ENCODE assay signal across 17 cellular contexts in genomic region chr6:125102411-125102810, GRCh38. TPM values are rescaled to one million over a fixed set of nuclear protein-coding genes. Genes with fewer than 3 reads are reported as not detected.
DNase-seq lines count a peak whose midpoint lies in the region; ATAC-seq, FAIRE-seq and TF ChIP-seq lines count a peak whose summit lies in the region.
"Had no signal": no experiment of that assay in that cellular context is flagged by ENCODE, and none has a peak within 500 bp of the region (broad histone marks: within the 10 kb centered on the region; RNA-seq: fewer than 3 reads in every experiment).

No MANE protein-coding gene starts in this region.

- H3K27me3 ChIP-seq in HCT116 (ENCODE audit: insufficient read depth, low read length) (no peaks in the 10 kb centered on the region), mammary epithelial cell (ENCODE audit: insufficient read depth, low read length) (no peaks in the 10 kb centered on the region), keratinocyte (ENCODE audit: control insufficient read depth, extremely low read depth, insufficient read depth, low read length) (no peaks in the 10 kb centered on the region), stomach smooth muscle (ENCODE audit: control insufficient read depth in 1 of 2, insufficient read depth in 2 of 2, low read length in 2 of 2) (no peaks in the 10 kb centered on the region)

- no peak for TF ChIP-seq POLR2A in HCT116 (IDR thresholded peaks at IDR 0.05; ENCODE audit: borderline replicate concordance, extremely low read depth, insufficient read depth, insufficient read length)

- H3K36me3 ChIP-seq in HCT116 (ENCODE audit: control insufficient read depth in 1 of 2, insufficient read depth in 2 of 2, low read length in 2 of 2) (no peaks in the 10 kb centered on the region), mammary epithelial cell (ENCODE audit: insufficient read depth, low read length) (no peaks in the 10 kb centered on the region), keratinocyte (ENCODE audit: control insufficient read depth in 2 of 2, extremely low read depth in 1 of 2, insufficient read depth in 2 of 2, low read length in 2 of 2) (no peaks in the 10 kb centered on the region), stomach smooth muscle (ENCODE audit: control insufficient read depth in 2 of 2, insufficient read depth in 2 of 2, low read length in 2 of 2) (no peaks in the 10 kb centered on the region), OCI-LY7 (ENCODE audit: insufficient read depth, low read length) (no peaks in the 10 kb centered on the region)

- DNase-seq in HCT116 (ENCODE audit: low read depth, low spot score) (no peak), mammary epithelial cell (no peak), keratinocyte (ENCODE audit: low read depth, low spot score) (no peak), OCI-LY7 (ENCODE audit: low spot score) (no peak), AG08395 (ENCODE audit: low spot score) (no peak)
- no peak for DNase-seq in stimulated activated CD8-positive, alpha-beta memory T cell treated with anti-CD3 and anti-CD28 coated beads, Interleukin-4, amount 100 ng/mL, for 48 hours
- no peak for DNase-seq in stimulated activated CD4-positive, alpha-beta T cell treated with anti-CD3 and anti-CD28 coated beads, Interleukin-1b, Interleukin-23, amount 100 ng/mL, for 48 hours
- DNase-seq: activated effector memory CD4-positive, alpha-beta T cell treated with Interleukin-2 at 50 U/mL for 16 hours; glutamatergic neuron; NCI-H2029 treated with DMSO at 0.1 percent for 48 hours; NCI-H446 treated with DMSO at 0.1 percent for 48 hours; retina; Right ventricle myocardium superior had no signal

- no peaks in the 10 kb centered on the region for H3K9me1 ChIP-seq in keratinocyte (ENCODE audit: control insufficient read depth, extremely low read depth, insufficient read depth, low read length)

- POLR2A ChIA-PET in HCT116 (lab: Charles Lee) = no interaction called here
- POLR2A ChIA-PET in OCI-LY7 (lab: Charles Lee) = no interaction called here

- H3K4me1 ChIP-seq in HCT116 (ENCODE audit: control insufficient read depth in 1 of 2, insufficient read depth in 2 of 2, low read length in 2 of 2) (peaks cover 8 to 41% of the 10 kb centered on the region in 2 experiments; a peak in 3 of 4 replicates), mammary epithelial cell (ENCODE audit: insufficient read depth, low read length) (peaks cover 52% of the 10 kb centered on the region), keratinocyte (ENCODE audit: control insufficient read depth, extremely low read depth, insufficient read depth, low read length) (peaks cover 52% of the 10 kb centered on the region), stomach smooth muscle (ENCODE audit: control insufficient read depth, insufficient read depth, low read length) (peaks cover 16% of the 10 kb centered on the region), OCI-LY7 (ENCODE audit: insufficient read depth, low read length, poor library complexity, severe bottlenecking) (no peaks in the 10 kb centered on the region)

- H3K27ac ChIP-seq in HCT116 (ENCODE audit: low read depth, low read length) (no peak overlapping the region), mammary epithelial cell (ENCODE audit: insufficient read depth, low read depth, low read length) (peak overlapping the region; percentile 70), keratinocyte (ENCODE audit: control insufficient read depth, insufficient read depth, low read length) (peak overlapping the region; percentile 52), stomach smooth muscle (ENCODE audit: low read length) (peak overlapping the region; percentile 58), OCI-LY7 (ENCODE audit: low read depth, low read length, poor library complexity, severe bottlenecking) (no peak overlapping the region)

- H3K9me2 ChIP-seq in HCT116 (ENCODE audit: insufficient read depth) (no peaks in the 10 kb centered on the region), OCI-LY7 (ENCODE audit: insufficient read depth, low read length) (no peaks in the 10 kb centered on the region)

- no peak overlapping the region for H3K4me3 ChIP-seq in HCT116 (replicated peaks in 1 of 2; ENCODE audit: low read depth in 1 of 2, low read length in 2 of 2)
- no peak overlapping the region for H3K4me3 ChIP-seq in mammary epithelial cell (replicated peaks in 1 of 3; ENCODE audit: insufficient read depth in 1 of 3, low read depth in 2 of 3, low read length in 3 of 3)
- no peak overlapping the region for H3K4me3 ChIP-seq in keratinocyte (ENCODE audit: control insufficient read depth in 2 of 3, extremely low read depth in 1 of 3, insufficient read depth in 2 of 3, low read depth in 1 of 3, low read length in 3 of 3)
- no peak overlapping the region for H3K4me3 ChIP-seq in stomach smooth muscle (ENCODE audit: low read length in 2 of 2)
- H3K4me3 ChIP-seq in OCI-LY7 (ENCODE audit: low read depth, low read length, poor library complexity, severe bottlenecking) = no peak overlapping the region

- RAD21 ChIA-PET in HCT116 (lab: Charles Lee; ENCODE audit: low non-redundant PET in 1 of 2, low total read pairs in 2 of 2, uncharacterized antibody in 2 of 2, unreplicated experiment in 2 of 2) = no interaction called here

- FAIRE-seq in keratinocyte (lab: Jason Lieb, UNC) = no peak
- FAIRE-seq: HepG2 had no signal

- peak overlapping the region; percentile 88 for H2AFZ ChIP-seq in HCT116 (ENCODE audit: low read depth, low read length, poor library complexity, severe bottlenecking)
- peak overlapping the region; percentile 66 for H2AFZ ChIP-seq in mammary epithelial cell (ENCODE audit: low read depth, low read length)
- H2AFZ ChIP-seq in keratinocyte (ENCODE audit: control insufficient read depth, low read length) = peak overlapping the region; percentile 78
- no peak overlapping the region for H2AFZ ChIP-seq in OCI-LY7 (ENCODE audit: low read length)

- ATAC-seq in HCT116 = no peak
- ATAC-seq: natural killer cell treated with Interleukin-12 subunit alpha and Interleukin-12 subunit beta and Interleukin-15 and Interleukin-18, amount 100 ng/mL, for 72 hours had no signal

- H3K79me2 ChIP-seq in HCT116 (ENCODE audit: insufficient read depth, low read length) (no peaks in the 10 kb centered on the region), mammary epithelial cell (ENCODE audit: insufficient read depth, low read length) (no peaks in the 10 kb centered on the region), keratinocyte (ENCODE audit: control insufficient read depth, insufficient read depth, low read length) (no peaks in the 10 kb centered on the region), OCI-LY7 (ENCODE audit: insufficient read depth, low read depth, low read length) (no peaks in the 10 kb centered on the region)

- no peak for TF ChIP-seq CTCF in HCT116 (IDR thresholded peaks at IDR 0.05 in 2 of 3, conservative IDR thresholded peaks at IDR 0.05 in 1 of 3; ENCODE audit: borderline replicate concordance in 1 of 3, insufficient read depth in 1 of 3, low read depth in 2 of 3, low read length in 2 of 3)
- no peak for TF ChIP-seq CTCF in mammary epithelial cell (conservative IDR thresholded peaks at IDR 0.05 in 1 of 2, IDR thresholded peaks at IDR 0.05 in 1 of 2; ENCODE audit: extremely low read depth in 1 of 2, insufficient read depth in 1 of 2, low read depth in 1 of 2, low read length in 2 of 2)
- no peak for TF ChIP-seq CTCF in keratinocyte (optimal IDR thresholded peaks at IDR 0.05 in 1 of 3, IDR thresholded peaks at IDR 0.05 in 1 of 3, conservative IDR thresholded peaks at IDR 0.05 in 1 of 3; ENCODE audit: extremely low read depth in 1 of 3, insufficient read depth in 2 of 3, low read length in 3 of 3)
- no peak for TF ChIP-seq CTCF in OCI-LY7 (conservative IDR thresholded peaks at IDR 0.05; ENCODE audit: low read length)

- in situ Hi-C loops in mammary epithelial cell (cut with MboI; ENCODE audit: low sequenced_read_pairs in 2 of 2) = no loop called here

- CTCF ChIA-PET in HCT116 (lab: Charles Lee) (no interaction called here), mammary epithelial cell (lab: Charles Lee; ENCODE audit: low non-redundant PET) (no interaction called here), OCI-LY7 (lab: Charles Lee; ENCODE audit: unreplicated experiment) (no interaction called here)

- WGBS in mammary epithelial cell (ENCODE audit: low coverage, missing lambda C conversion rate) = 50% methylated on average over 3 of the region's 3 CpGs

- no peak for TF ChIP-seq RAD21 in HCT116 (IDR thresholded peaks at IDR 0.05; ENCODE audit: low read depth)

- H4K20me1 ChIP-seq in HCT116 (ENCODE audit: insufficient read depth) = no peaks in the 10 kb centered on the region
- H4K20me1 ChIP-seq in mammary epithelial cell (ENCODE audit: insufficient read depth, low read length) = no peaks in the 10 kb centered on the region
- no peaks in the 10 kb centered on the region for H4K20me1 ChIP-seq in keratinocyte (ENCODE audit: control insufficient read depth, extremely low read depth, insufficient read depth, low read length)
- no peaks in the 10 kb centered on the region for H4K20me1 ChIP-seq in OCI-LY7 (ENCODE audit: insufficient read depth, low read length)

- intact Hi-C loops in HCT116 (cut with micrococcal nuclease) = loop anchor here (10.0 kb wide), 1 partner anchor 138 kb away; the partner anchor contains the start of gene RNF217
- intact Hi-C loops in mammary epithelial cell (cut with micrococcal nuclease) = loop anchor here (10.0 kb wide), 1 partner anchor 878 kb away; no protein-coding TSS in a partner anchor
- intact Hi-C loops in OCI-LY7 (cut with micrococcal nuclease; ENCODE audit: unreplicated experiment) = no loop called here

- H3K9me3 ChIP-seq in HCT116 (ENCODE audit: control insufficient read depth in 1 of 2, insufficient read depth in 1 of 2, low read depth in 1 of 2, low read length in 2 of 2) (no peaks in the 10 kb centered on the region), mammary epithelial cell (replicated peaks; ENCODE audit: insufficient read depth, low read length) (no peaks in the 10 kb centered on the region), keratinocyte (ENCODE audit: control insufficient read depth, low read depth, low read length) (no peaks in the 10 kb centered on the region), stomach smooth muscle (ENCODE audit: control insufficient read depth in 2 of 2, low read length in 2 of 2) (peaks cover 0 to 4% of the 10 kb centered on the region in 2 donors), OCI-LY7 (ENCODE audit: low read length) (no peaks in the 10 kb centered on the region)

- dilution Hi-C loops in mammary epithelial cell (cut with HindIII; ENCODE audit: low sequenced_read_pairs) (loop anchor here (25.0 kb wide), 1 partner anchor 140 kb away; the partner anchor contains the start of gene RNF217), keratinocyte (cut with MboI; ENCODE audit: extremely low pct_ligation_motif_present, low sequenced_read_pairs) (no loop called here)

- no TSS peak for BruUV-seq in HCT116 (replicated peaks; lab: Mats Ljungman, UMichigan)
- TSS peak; percentile 87 for BruUV-seq in mammary epithelial cell (replicated peaks; lab: Mats Ljungman, UMichigan)
- BruUV-seq in OCI-LY7 (replicated peaks; lab: Mats Ljungman, UMichigan) = no TSS peak

- H3K9ac ChIP-seq in HCT116 (ENCODE audit: low read length) (no peak overlapping the region), mammary epithelial cell (ENCODE audit: insufficient read depth, low read length) (no peak overlapping the region), keratinocyte (ENCODE audit: control insufficient read depth, extremely low read depth, insufficient read depth, low read length) (peak overlapping the region; percentile 18), stomach smooth muscle (ENCODE audit: low read length in 2 of 2) (no peak overlapping the region)

- H3K4me2 ChIP-seq in HCT116 (ENCODE audit: low read length) = peak overlapping the region; percentile 66; the same call in 1 of the 2 replicates
- H3K4me2 ChIP-seq in mammary epithelial cell (ENCODE audit: insufficient read depth, low read depth, low read length) = peak overlapping the region; percentile 23
- peak overlapping the region; percentile 46 for H3K4me2 ChIP-seq in keratinocyte (ENCODE audit: control insufficient read depth, extremely low read depth, insufficient read depth, low read depth, low read length)
- H3K4me2 ChIP-seq in OCI-LY7 (ENCODE audit: low read length) = no peak overlapping the region

RNA-seq across cellular contexts. Expression of gene TPD52L1, which starts 51.2 kb away (rescaled TPM):
- total RNA-seq in HCT116 (2021; ENCODE audit: unreplicated experiment) (64.1 TPM), mammary epithelial cell (100 to 1,000 TPM; 115 to 269 TPM), OCI-LY7 (2022) (not detected in 2 replicates)
- polyA plus RNA-seq in HCT116 (2012) = 86.8 and 90.6 TPM in 2 replicates
- polyA plus RNA-seq in mammary epithelial cell (171 TPM), keratinocyte (99.6 to 135 TPM (median 129 TPM) in 3 replicates)
- polyA minus RNA-seq in mammary epithelial cell (86.8 TPM), keratinocyte (36.9 to 56.3 TPM (median 40.5 TPM) in 3 replicates)
- polyA plus RNA-seq in keratinocyte (2011; ENCODE audit: low read depth) = 264 TPM
- 153 and 181 TPM in 2 replicates for polyA plus RNA-seq in keratinocyte (2011; cell fraction: cytosol; rRNA removed)
- polyA plus RNA-seq in keratinocyte (2011; cell fraction: nucleus; rRNA removed) = 73.6 and 80.3 TPM in 2 replicates
- 66.5 and 140 TPM in 2 replicates for polyA plus RNA-seq in keratinocyte (2012; ENCODE audit: low replicate concordance)
- polyA minus RNA-seq in keratinocyte (2011; cell fraction: cytosol; rRNA and poly(A)+ RNA removed) = 66.2 TPM
- polyA minus RNA-seq in keratinocyte (2011; cell fraction: nucleus; rRNA and poly(A)+ RNA removed) = 20.3 and 30.7 TPM in 2 replicates
- total RNA-seq in OCI-LY7 (2014; rRNA removed; shearing (Covaris generic)) = not detected in 2 replicates
- total RNA-seq: natural killer cell treated with Interleukin-12 subunit alpha and Interleukin-12 subunit beta and Interleukin-15 and Interleukin-18, amount 100 ng/mL, for 72 hours; T-helper 2 cell treated with Interferon-gamma antibody and Interleukin-4, amounts not matched to agents 100 ng/mL and 5 ng/mL, for 36 hours had no signal

Comparison
In these comparisons a context has a peak if more than half of its experiments do, and no peak if none do; other contexts are left out.
1. H3K27ac ChIP-seq: peak in mammary epithelial cell (single experiment), keratinocyte (single experiment) and stomach smooth muscle (single experiment); none in HCT116 (single experiment) and OCI-LY7 (single experiment).
2. RNA of gene TPD52L1, which starts 51.2 kb away (total RNA-seq): 115 to 269 TPM in mammary epithelial cell and 64.1 TPM in HCT116 (single experiment); not detected in OCI-LY7; every median in the first group is over 10 times any median in the second.